In the genomic region with DNA sequence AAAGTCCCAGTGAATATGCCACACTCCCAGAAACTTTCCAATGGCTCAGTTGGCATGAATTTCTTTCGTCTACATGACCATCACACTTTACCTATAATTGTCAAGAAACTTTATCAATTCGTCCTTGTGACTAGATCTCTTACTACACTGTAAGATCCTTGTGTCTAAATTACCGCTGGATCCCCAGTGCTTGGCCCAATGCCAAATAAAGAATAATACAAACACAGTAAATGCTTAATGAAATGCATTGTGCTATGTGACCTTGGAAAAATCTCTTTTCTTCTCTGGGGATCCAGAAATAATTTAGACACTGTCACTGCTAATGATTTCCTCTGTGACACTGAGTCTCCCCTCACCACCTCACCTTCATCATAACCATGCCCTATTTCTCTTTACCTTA, we compare ENCODE assay signal across 29 cellular contexts.
"Had no signal": no experiment of that assay in that cellular context is flagged by ENCODE, and none has a peak within 500 bp of the region (broad histone marks: within the 10 kb centered on the region; RNA-seq: fewer than 3 reads in every experiment).

No MANE protein-coding gene starts in this region.

- H3K4me3 Mint-ChIP-seq: immature natural killer cell; natural killer cell treated with Interleukin-12 subunit alpha and Interleukin-12 subunit beta and Interleukin-15 and Interleukin-18, amount 100 ng/mL, for 72 hours; stimulated activated naive B cell treated with anti-CD40 and anti-IgM and Interleukin-4, amounts not matched to agents 10 μg/mL and 1 μg/mL and 100 μg/mL, for 72 hours had no signal

- H3K9me3 ChIP-seq: left ventricle myocardium inferior, mucosa of descending colon, pancreas, prostate gland, stomach, testis, thyroid gland, upper lobe of right lung had no signal

- H3K36me3 Mint-ChIP-seq: natural killer cell treated with Interleukin-12 subunit alpha and Interleukin-12 subunit beta and Interleukin-15 and Interleukin-18, amount 100 ng/mL, for 72 hours; stimulated activated naive B cell treated with anti-CD40 and anti-IgM and Interleukin-4, amounts not matched to agents 10 μg/mL and 1 μg/mL and 100 μg/mL, for 72 hours had no signal

- H3K4me1 ChIP-seq: left ventricle myocardium inferior, pancreas, prostate gland, stomach, testis, thyroid gland, upper lobe of right lung had no signal

- H3K27ac ChIP-seq: left ventricle myocardium inferior, pancreas, prostate gland, skin epidermis, stomach, testis, thyroid gland, upper lobe of right lung had no signal

- DNase-seq: hypothalamus; immature natural killer cell; islet precursor cell; left ventricle myocardium inferior; mesendoderm; midbrain; mucosa of descending colon; naive thymus-derived CD4-positive, alpha-beta T cell; nucleus accumbens; pancreas; posterior cingulate gyrus; retina; right cardiac atrium; stimulated activated CD4-positive, alpha-beta T cell treated with anti-CD3 and anti-CD28 coated beads, Interleukin-12 subunit alpha, Interleukin-12 subunit beta, amount 100 ng/mL, for 4 hours; stimulated activated CD4-positive, alpha-beta T cell treated with anti-CD3 and anti-CD28 coated beads, Interleukin-15, amount 100 ng/mL, for 24 hours; stimulated activated CD4-positive, alpha-beta T cell treated with anti-CD3 and anti-CD28 coated beads, Interleukin-2, amount 100 ng/mL, for 24 hours; stimulated activated CD4-positive, alpha-beta T cell treated with anti-CD3 and anti-CD28 coated beads, Interleukin-4, amount 100 ng/mL, for 1 hour; stimulated activated naive B cell treated with anti-CD40 and anti-IgM and Interleukin-4, amounts not matched to agents 10 μg/mL and 1 μg/mL and 100 μg/mL, for 72 hours; stimulated activated naive CD8-positive, alpha-beta T cell treated with anti-CD3 and anti-CD28 coated beads, Interleukin-15, Interleukin-2, amounts not matched to agents 100 U/mL and 50 U/mL, for 24 hours; stomach; testis; thyroid gland; trophoblast cell; upper lobe of right lung had no signal

- H3K4me3 ChIP-seq: left ventricle myocardium inferior, lung, mucosa of descending colon, pancreas, prostate gland, skin epidermis, stomach, testis, thyroid gland, upper lobe of right lung had no signal

- H3K36me3 ChIP-seq: left ventricle myocardium inferior, pancreas, prostate gland, stomach, thyroid gland, upper lobe of right lung had no signal

- H3K9me3 Mint-ChIP-seq: immature natural killer cell; natural killer cell treated with Interleukin-12 subunit alpha and Interleukin-12 subunit beta and Interleukin-15 and Interleukin-18, amount 100 ng/mL, for 72 hours had no signal

- FAIRE-seq: pancreas, urothelium cell line had no signal

- H3K27me3 ChIP-seq: testis, thyroid gland, upper lobe of right lung had no signal

- H3K27me3 Mint-ChIP-seq: naive thymus-derived CD4-positive, alpha-beta T cell had no signal

- H3K27ac Mint-ChIP-seq: immature natural killer cell; stimulated activated naive B cell treated with anti-CD40 and anti-IgM and Interleukin-4, amounts not matched to agents 10 μg/mL and 1 μg/mL and 100 μg/mL, for 72 hours had no signal

- H3K4me1 Mint-ChIP-seq: stimulated activated naive B cell treated with anti-CD40 and anti-IgM and Interleukin-4, amounts not matched to agents 10 μg/mL and 1 μg/mL and 100 μg/mL, for 72 hours had no signal
